1 cellular context compared by ENCODE assay signal in the genomic region with DNA sequence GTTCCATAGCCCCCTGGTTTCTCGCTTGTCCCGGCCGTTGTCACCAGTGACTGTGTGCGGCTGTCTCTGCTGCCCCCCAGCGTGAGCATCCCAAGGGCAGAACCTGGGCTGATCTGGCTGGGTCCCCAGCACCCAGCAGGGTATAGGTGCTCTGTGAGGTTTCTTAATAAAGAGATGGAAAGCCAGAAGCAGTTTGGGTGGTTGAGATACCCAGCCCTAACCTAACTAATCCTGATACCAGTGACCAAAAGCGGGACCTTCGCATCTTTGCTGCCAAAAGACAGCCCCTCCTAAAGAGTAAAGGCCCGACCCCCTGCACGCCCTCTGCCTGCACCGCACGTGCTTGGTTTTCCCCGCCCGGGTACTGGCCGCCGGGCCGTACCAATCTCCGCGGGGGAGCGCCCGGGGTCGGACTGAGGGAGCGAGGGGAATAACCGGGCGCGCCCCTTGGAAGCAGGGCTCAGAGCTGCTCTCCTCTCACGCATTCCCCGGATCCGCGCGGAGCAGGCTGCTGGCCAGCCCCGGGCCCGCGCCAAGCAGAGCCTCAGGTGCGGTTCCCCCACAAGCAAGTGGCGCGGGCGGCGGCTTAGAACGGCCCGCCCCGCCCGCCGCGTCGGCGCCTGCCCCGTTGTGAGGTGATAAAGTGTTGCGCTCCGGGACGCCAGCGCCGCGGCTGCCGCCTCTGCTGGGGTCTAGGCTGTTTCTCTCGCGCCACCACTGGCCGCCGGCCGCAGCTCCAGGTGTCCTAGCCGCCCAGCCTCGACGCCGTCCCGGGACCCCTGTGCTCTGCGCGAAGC.
TF ChIP-seq lines count a peak whose summit lies in the region.

A gene with protein sequence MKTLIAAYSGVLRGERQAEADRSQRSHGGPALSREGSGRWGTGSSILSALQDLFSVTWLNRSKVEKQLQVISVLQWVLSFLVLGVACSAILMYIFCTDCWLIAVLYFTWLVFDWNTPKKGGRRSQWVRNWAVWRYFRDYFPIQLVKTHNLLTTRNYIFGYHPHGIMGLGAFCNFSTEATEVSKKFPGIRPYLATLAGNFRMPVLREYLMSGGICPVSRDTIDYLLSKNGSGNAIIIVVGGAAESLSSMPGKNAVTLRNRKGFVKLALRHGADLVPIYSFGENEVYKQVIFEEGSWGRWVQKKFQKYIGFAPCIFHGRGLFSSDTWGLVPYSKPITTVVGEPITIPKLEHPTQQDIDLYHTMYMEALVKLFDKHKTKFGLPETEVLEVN (plus strand): TSS at position 667 of the 797 bp plus-strand sequence. CDS start 214 bp downstream, outside the sequence.

TF ChIP-seq in WTC11, 78 proteins besides CTCF, POLR2A, EP300 and RAD21 (continued from another document):
- TF ChIP-seq, protein P1, sequence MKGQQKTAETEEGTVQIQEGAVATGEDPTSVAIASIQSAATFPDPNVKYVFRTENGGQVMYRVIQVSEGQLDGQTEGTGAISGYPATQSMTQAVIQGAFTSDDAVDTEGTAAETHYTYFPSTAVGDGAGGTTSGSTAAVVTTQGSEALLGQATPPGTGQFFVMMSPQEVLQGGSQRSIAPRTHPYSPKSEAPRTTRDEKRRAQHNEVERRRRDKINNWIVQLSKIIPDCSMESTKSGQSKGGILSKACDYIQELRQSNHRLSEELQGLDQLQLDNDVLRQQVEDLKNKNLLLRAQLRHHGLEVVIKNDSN (CRISPR knock-in tag; IDR thresholded peaks at IDR 0.05) = peak; percentile 85
- peak; percentile 78; the same call in 1 of the 2 replicates for TF ChIP-seq TEAD4 (CRISPR knock-in tag; IDR thresholded peaks at IDR 0.05)
- peak; percentile 83 for TF ChIP-seq CREM (CRISPR knock-in tag; IDR thresholded peaks at IDR 0.05)
- TF ChIP-seq FOXJ3 (CRISPR knock-in tag; IDR thresholded peaks at IDR 0.05; ENCODE audit: borderline replicate concordance) = no peak
- TF ChIP-seq SOX15 (CRISPR knock-in tag; IDR thresholded peaks at IDR 0.05) = no peak
- TF ChIP-seq JUN (CRISPR knock-in tag; IDR thresholded peaks at IDR 0.05) = no peak
- peak; percentile 68; the same call in 1 of the 2 replicates for TF ChIP-seq MYBL2 (CRISPR knock-in tag; IDR thresholded peaks at IDR 0.05)
- TF ChIP-seq, protein P2, sequence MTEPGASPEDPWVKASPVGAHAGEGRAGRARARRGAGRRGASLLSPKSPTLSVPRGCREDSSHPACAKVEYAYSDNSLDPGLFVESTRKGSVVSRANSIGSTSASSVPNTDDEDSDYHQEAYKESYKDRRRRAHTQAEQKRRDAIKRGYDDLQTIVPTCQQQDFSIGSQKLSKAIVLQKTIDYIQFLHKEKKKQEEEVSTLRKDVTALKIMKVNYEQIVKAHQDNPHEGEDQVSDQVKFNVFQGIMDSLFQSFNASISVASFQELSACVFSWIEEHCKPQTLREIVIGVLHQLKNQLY (CRISPR knock-in tag; IDR thresholded peaks at IDR 0.05) = 0 out of 2 replicates have a peak, but pooled peaks have one; percentile 85
- no peak for TF ChIP-seq ATF1 (CRISPR knock-in tag; IDR thresholded peaks at IDR 0.05)
- TF ChIP-seq, protein P3, sequence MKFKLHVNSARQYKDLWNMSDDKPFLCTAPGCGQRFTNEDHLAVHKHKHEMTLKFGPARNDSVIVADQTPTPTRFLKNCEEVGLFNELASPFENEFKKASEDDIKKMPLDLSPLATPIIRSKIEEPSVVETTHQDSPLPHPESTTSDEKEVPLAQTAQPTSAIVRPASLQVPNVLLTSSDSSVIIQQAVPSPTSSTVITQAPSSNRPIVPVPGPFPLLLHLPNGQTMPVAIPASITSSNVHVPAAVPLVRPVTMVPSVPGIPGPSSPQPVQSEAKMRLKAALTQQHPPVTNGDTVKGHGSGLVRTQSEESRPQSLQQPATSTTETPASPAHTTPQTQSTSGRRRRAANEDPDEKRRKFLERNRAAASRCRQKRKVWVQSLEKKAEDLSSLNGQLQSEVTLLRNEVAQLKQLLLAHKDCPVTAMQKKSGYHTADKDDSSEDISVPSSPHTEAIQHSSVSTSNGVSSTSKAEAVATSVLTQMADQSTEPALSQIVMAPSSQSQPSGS (CRISPR knock-in tag; IDR thresholded peaks at IDR 0.05; ENCODE audit: borderline replicate concordance, low read depth) = no peak
- TF ChIP-seq NR2C2 (CRISPR knock-in tag; IDR thresholded peaks at IDR 0.05) = peak; percentile 36; the same call in 1 of the 2 replicates
- TF ChIP-seq PRRX2 (CRISPR knock-in tag; IDR thresholded peaks at IDR 0.05) = no peak
- TF ChIP-seq, protein P4, sequence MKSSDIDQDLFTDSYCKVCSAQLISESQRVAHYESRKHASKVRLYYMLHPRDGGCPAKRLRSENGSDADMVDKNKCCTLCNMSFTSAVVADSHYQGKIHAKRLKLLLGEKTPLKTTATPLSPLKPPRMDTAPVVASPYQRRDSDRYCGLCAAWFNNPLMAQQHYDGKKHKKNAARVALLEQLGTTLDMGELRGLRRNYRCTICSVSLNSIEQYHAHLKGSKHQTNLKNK (CRISPR knock-in tag; IDR thresholded peaks at IDR 0.05) = no peak
- no peak for TF ChIP-seq ZNF416 (CRISPR knock-in tag; IDR thresholded peaks at IDR 0.05)
- no peak for TF ChIP-seq GTF2I (CRISPR knock-in tag; conservative IDR thresholded peaks at IDR 0.05)
- TF ChIP-seq SP1 (CRISPR knock-in tag; conservative IDR thresholded peaks at IDR 0.05) = peak; percentile 24; the same call in 1 of the 2 replicates
